29 cellular contexts compared by ENCODE assay signal in the genomic region with DNA sequence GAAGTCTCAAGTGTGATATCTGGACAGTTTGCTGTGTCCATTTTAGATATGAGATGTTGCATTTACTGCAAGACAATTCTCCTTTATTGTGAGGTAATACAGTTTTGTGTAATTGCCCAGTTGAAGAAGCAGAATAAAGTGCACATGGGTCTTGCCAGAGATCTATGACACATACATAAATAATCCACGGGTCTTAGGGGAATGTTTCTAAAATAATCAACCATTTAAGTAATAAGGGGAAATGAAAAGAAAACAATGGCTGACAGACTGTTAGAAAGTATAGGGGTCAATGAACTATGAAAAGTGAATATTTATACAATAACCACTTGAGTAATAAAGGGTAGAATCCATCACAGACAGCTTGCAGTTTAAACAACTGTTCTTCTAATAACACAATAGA.
DNase-seq lines count a peak whose midpoint lies in the region; ATAC-seq and TF ChIP-seq lines count a peak whose summit lies in the region.
"Had no signal": no experiment of that assay in that cellular context is flagged by ENCODE, and none has a peak within 500 bp of the region (broad histone marks: within the 10 kb centered on the region; RNA-seq: fewer than 3 reads in every experiment).

No MANE protein-coding gene starts in this region.

- in situ Hi-C loops in astrocyte of the spinal cord (cut with HindIII; ENCODE audit: low sequenced_read_pairs), result no loop called here

- H2AFZ ChIP-seq in SK-N-SH (ENCODE audit: low read depth), result no peak overlapping the region

- H3F3A ChIP-seq in SK-N-SH (replicated peaks; ENCODE audit: insufficient read depth), result no peaks in the 10 kb centered on the region

- no peak for TF ChIP-seq RAD21 in SK-N-SH (IDR thresholded peaks at IDR 0.05; ENCODE audit: low read length)

- H3K36me3 ChIP-seq in SK-N-SH (replicated peaks in 1 of 2; ENCODE audit: control insufficient read depth in 1 of 2, insufficient read depth in 2 of 2, low read length in 1 of 2) (no peaks in the 10 kb centered on the region), heart left ventricle (no peaks in the 10 kb centered on the region)
- H3K36me3 ChIP-seq: breast epithelium had no signal

- TF ChIP-seq CTCF in SK-N-SH (IDR thresholded peaks at IDR 0.05) (no peak), astrocyte of the spinal cord (IDR thresholded peaks at IDR 0.05; ENCODE audit: low read depth, low read length) (no peak), retinal pigment epithelial cell (conservative IDR thresholded peaks at IDR 0.05; ENCODE audit: low read depth, low read length) (no peak), heart left ventricle (IDR thresholded peaks at IDR 0.05) (no peak)

- H3K9me3 ChIP-seq in SK-N-SH (no peaks in the 10 kb centered on the region), heart left ventricle (peaks cover 0 to 5% (median 0%) of the 10 kb centered on the region in 12 donors)
- H3K9me3 ChIP-seq: breast epithelium, testis had no signal

- H3K27me3 ChIP-seq in SK-N-SH (ENCODE audit: insufficient read depth) (no peaks in the 10 kb centered on the region), heart left ventricle (no peaks in the 10 kb centered on the region)
- H3K27me3 ChIP-seq: breast epithelium, testis had no signal

- no peak for TF ChIP-seq POLR2A in heart left ventricle (IDR thresholded peaks at IDR 0.05)

- intact Hi-C loops in heart left ventricle (cut with DNase I), result no loop called here

- 0% methylated on average over 1 of the region's 1 CpG for WGBS in SK-N-SH (ENCODE audit: low lambda C conversion rate)
- WGBS in heart left ventricle, 4 donors, result 29 to 42% (median 36%) methylated on average over 1 of the region's 1 CpG

- DNase-seq in SK-N-SH, result no peak
- peak; percentile 30 for DNase-seq in astrocyte of the spinal cord (ENCODE audit: low read depth, low spot score)
- DNase-seq in foreskin melanocyte, result peak; percentile 33
- peak; percentile 73 for DNase-seq in retinal pigment epithelial cell (ENCODE audit: low read depth)
- DNase-seq in KG1 (lab: John Stamatoyannopoulos, UW), result no peak
- DNase-seq in heart left ventricle, result no peak
- no peak for DNase-seq in NCI-H1048 (lab: John Stamatoyannopoulos, UW)
- DNase-seq: 8988T; activated CD4-positive, alpha-beta T cell treated with anti-CD3 and anti-CD28 coated beads, Interleukin-2, amount 50 U/mL, for 48 hours; activated CD4-positive, CD25-positive, alpha-beta regulatory T cell treated with anti-CD3 and anti-CD28 coated beads, Interleukin-2, amount 50 U/mL, for 72 hours; activated naive CD4-positive, alpha-beta T cell; activated T-cell treated with anti-CD3 and anti-CD28 coated beads, Interleukin-2, amount 50 U/mL, for 48 hours; AML-193; CD4-positive, alpha-beta memory T cell; effector CD8-positive, alpha-beta T cell; foreskin fibroblast; H7; hypothalamus; NCI-H1436; NCI-H524 treated with DMSO at 0.1 percent for 48 hours; right cardiac atrium; Right ventricle myocardium superior; stimulated activated CD8-positive, alpha-beta memory T cell treated with anti-CD3 and anti-CD28 coated beads, Interleukin-4, amount 100 ng/mL, for 48 hours; testis had no signal

- POLR2A ChIA-PET in SK-N-SH (lab: Yijun Ruan, JAX), result no interaction called here

- H3K4me3 ChIP-seq in SK-N-SH (ENCODE audit: low read depth in 2 of 2, low read length in 1 of 2), result no peak overlapping the region
- no peak overlapping the region for H3K4me3 ChIP-seq in astrocyte of the spinal cord (ENCODE audit: low read depth, low read length)
- H3K4me3 ChIP-seq in retinal pigment epithelial cell (ENCODE audit: low read length), result no peak overlapping the region
- no peak overlapping the region for H3K4me3 ChIP-seq in heart left ventricle
- H3K4me3 ChIP-seq: breast epithelium, testis had no signal

- no peak overlapping the region for H3K4me2 ChIP-seq in SK-N-SH
- H3K4me2 ChIP-seq: KMS-11 had no signal

- no peak overlapping the region for H3K9ac ChIP-seq in SK-N-SH
- H3K9ac ChIP-seq: KMS-11 had no signal

- H3K27ac ChIP-seq in SK-N-SH (ENCODE audit: low read depth in 2 of 2, low read length in 1 of 2), result no peak overlapping the region
- no peak overlapping the region for H3K27ac ChIP-seq in heart left ventricle
- H3K27ac ChIP-seq: breast epithelium, epithelial cell of prostate, KMS-11, testis had no signal

- H4K20me1 ChIP-seq in SK-N-SH (ENCODE audit: insufficient read depth), result no peaks in the 10 kb centered on the region

- CTCF ChIA-PET in SK-N-SH (lab: Yijun Ruan, JAX), result no interaction called here

- H3K9me2 ChIP-seq in SK-N-SH, result no peaks in the 10 kb centered on the region

- H3K79me2 ChIP-seq in SK-N-SH (ENCODE audit: insufficient read depth), result no peaks in the 10 kb centered on the region

- TF ChIP-seq EP300 in SK-N-SH (IDR thresholded peaks at IDR 0.05; ENCODE audit: borderline replicate concordance in 1 of 2, low read depth in 1 of 2, low read length in 1 of 2), result no peak

- H3K4me1 ChIP-seq in SK-N-SH (ENCODE audit: control insufficient read depth in 1 of 2, insufficient read depth in 2 of 2, low read depth in 1 of 2, low read length in 1 of 2) (no peaks in the 10 kb centered on the region), heart left ventricle (no peaks in the 10 kb centered on the region)
- H3K4me1 ChIP-seq: breast epithelium, testis had no signal

- ATAC-seq in SK-N-SH treated with all-trans-retinoic acid at 6 μM for 48 hours, result no peak
- ATAC-seq in heart left ventricle, result no peak
- ATAC-seq: left lobe of liver, right cardiac atrium had no signal

TF ChIP-seq in SK-N-SH treated with all-trans-retinoic acid at 6 μM for 48 hours, 23 proteins besides CTCF, POLR2A, EP300 and RAD21:
- peak; percentile 82 for TF ChIP-seq ISL1 (CRISPR knock-in tag; IDR thresholded peaks at IDR 0.05)
- TF ChIP-seq RARB (CRISPR knock-in tag; IDR thresholded peaks at IDR 0.05), result no peak
TF ChIP-seq in SK-N-SH treated with all-trans-retinoic acid at 6 μM for 48 hours: peak in this region for 1.

TF ChIP-seq in SK-N-SH, 30 proteins besides CTCF, POLR2A, EP300 and RAD21 (continues in another document):
- TF ChIP-seq SIN3A (IDR thresholded peaks at IDR 0.05; ENCODE audit: borderline replicate concordance, low read depth, low read length), result no peak
- no peak for TF ChIP-seq RCOR1 (IDR thresholded peaks at IDR 0.05; ENCODE audit: low read length)
- TF ChIP-seq REST (IDR thresholded peaks at IDR 0.05; ENCODE audit: low read depth, low read length), result no peak
- no peak for TF ChIP-seq USF2 (IDR thresholded peaks at IDR 0.05; ENCODE audit: borderline replicate concordance, low read depth, low read length)
- TF ChIP-seq FOSL2 (IDR thresholded peaks at IDR 0.05; ENCODE audit: borderline replicate concordance, low read depth), result no peak
- no peak for TF ChIP-seq RFX5 (IDR thresholded peaks at IDR 0.05; ENCODE audit: low read length)
- TF ChIP-seq EZH2phosphoT487 (IDR thresholded peaks at IDR 0.05; ENCODE audit: borderline replicate concordance, low read depth), result no peak
- TF ChIP-seq POLR2AphosphoS5 (IDR thresholded peaks at IDR 0.05; ENCODE audit: low read depth, low read length), result no peak
- TF ChIP-seq, protein P1, sequence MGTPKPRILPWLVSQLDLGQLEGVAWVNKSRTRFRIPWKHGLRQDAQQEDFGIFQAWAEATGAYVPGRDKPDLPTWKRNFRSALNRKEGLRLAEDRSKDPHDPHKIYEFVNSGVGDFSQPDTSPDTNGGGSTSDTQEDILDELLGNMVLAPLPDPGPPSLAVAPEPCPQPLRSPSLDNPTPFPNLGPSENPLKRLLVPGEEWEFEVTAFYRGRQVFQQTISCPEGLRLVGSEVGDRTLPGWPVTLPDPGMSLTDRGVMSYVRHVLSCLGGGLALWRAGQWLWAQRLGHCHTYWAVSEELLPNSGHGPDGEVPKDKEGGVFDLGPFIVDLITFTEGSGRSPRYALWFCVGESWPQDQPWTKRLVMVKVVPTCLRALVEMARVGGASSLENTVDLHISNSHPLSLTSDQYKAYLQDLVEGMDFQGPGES (IDR thresholded peaks at IDR 0.05; ENCODE audit: low read depth, low read length), result no peak

Comparison
In these comparisons a context has a peak if more than half of its experiments do, and no peak if none do; other contexts are left out.
1. DNase-seq: peak in astrocyte of the spinal cord (single experiment), foreskin melanocyte (single experiment) and retinal pigment epithelial cell (single experiment); none in SK-N-SH (single experiment), KG1 (single experiment), heart left ventricle (0 of 5) and NCI-H1048 (single experiment).